Comparison of ENCODE assay signal across 15 cellular contexts in the genomic region with DNA sequence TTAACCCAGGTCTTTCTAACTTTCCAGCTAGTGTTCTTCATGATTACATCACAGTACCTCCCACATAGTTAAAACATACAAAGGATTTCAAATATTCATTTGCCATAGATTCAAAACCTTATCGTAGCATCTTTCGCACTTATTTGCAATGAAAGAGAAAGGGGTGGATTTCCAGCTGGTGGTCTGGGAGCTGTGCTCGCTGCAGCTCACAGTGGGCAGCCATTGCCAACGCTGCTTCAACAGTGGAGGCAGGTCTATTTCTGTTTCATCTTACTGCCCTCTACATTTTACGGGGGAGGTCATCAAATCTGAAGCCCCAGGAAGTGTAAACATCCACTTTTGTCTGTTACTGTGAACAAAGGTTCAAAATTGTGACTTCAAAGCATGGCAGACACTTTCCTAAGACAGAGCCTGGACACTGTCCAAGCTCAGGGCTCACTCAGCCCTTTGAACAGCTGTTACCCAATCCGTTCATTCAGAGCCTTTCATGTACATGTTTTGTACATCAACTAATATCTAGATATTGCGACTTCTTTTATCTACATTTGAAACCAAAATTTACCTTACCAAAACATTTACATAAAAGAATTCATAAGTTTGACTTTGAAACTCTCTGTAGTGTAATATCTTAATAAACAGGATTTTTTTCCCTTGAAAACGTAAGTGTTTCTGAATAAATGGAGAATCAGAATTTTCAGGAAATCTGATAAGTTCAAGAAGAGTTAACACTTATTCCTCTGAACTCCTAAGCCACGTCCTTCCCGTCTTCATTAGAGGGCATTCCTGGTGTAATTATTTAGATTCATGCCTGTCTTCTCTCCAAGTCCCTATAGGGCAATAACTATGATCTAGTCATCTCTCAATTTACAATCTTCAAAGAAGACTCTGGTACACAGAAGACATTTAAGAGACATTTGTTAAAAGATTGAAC. TPM values are rescaled to one million over a fixed set of nuclear protein-coding genes. Genes with fewer than 3 reads are reported as not detected.
DNase-seq lines count a peak whose midpoint lies in the region; ATAC-seq lines count a peak whose summit lies in the region.
"Had no signal": no experiment of that assay in that cellular context is flagged by ENCODE, and none has a peak within 500 bp of the region (broad histone marks: within the 10 kb centered on the region; RNA-seq: fewer than 3 reads in every experiment).

No MANE protein-coding gene starts in this region.

- H3K4me3 ChIP-seq in subcutaneous abdominal adipose tissue (ENCODE audit: low read depth in 1 of 5, low read length in 5 of 5), result no peak overlapping the region

- peaks cover 5 to 61% (median 43%) of the 10 kb centered on the region in 5 donors for H3K4me1 ChIP-seq in subcutaneous abdominal adipose tissue (ENCODE audit: control insufficient read depth in 5 of 5, insufficient read depth in 5 of 5, low read length in 5 of 5)

- DNase-seq in NCI-H1092 (lab: John Stamatoyannopoulos, UW), result peak; percentile 50
- DNase-seq in amniotic epithelial cell (ENCODE audit: low read depth), result peak; percentile 68
- DNase-seq in left lobe of liver (ENCODE audit: low spot score), result peak; percentile 74
- DNase-seq in activated effector memory CD4-positive, alpha-beta T cell treated with anti-CD3 and anti-CD28 coated beads, Interleukin-2, amount 50 U/mL, for 16 hours, result no peak
- DNase-seq in NCI-H774 (lab: John Stamatoyannopoulos, UW), result no peak
- DNase-seq: activated CD4-positive, alpha-beta memory T cell treated with anti-CD3 and anti-CD28 coated beads, Interleukin-2, amount 10 ng/mL, durations not matched to agents 7 days and 5 days; activated naive CD8-positive, alpha-beta T cell treated with anti-CD3 and anti-CD28 coated beads, Interleukin-2, amount 10 ng/mL, durations not matched to agents 7 days and 5 days; erythroblast; mammary epithelial cell; NCI-H187 treated with DMSO at 0.1 percent for 48 hours; stimulated activated CD4-positive, alpha-beta T cell treated with anti-CD3 and anti-CD28 coated beads, Interleukin-15, amount 100 ng/mL, for 24 hours; stimulated activated naive CD8-positive, alpha-beta T cell treated with anti-CD3 and anti-CD28 coated beads, Interleukin-15, Interleukin-2, amounts not matched to agents 100 U/mL and 50 U/mL, for 24 hours had no signal

- peak; percentile 66 for ATAC-seq in left lobe of liver
- no peak for ATAC-seq in HG02884 (IDR thresholded peaks at IDR 0.05; ENCODE audit: unreplicated experiment)
- ATAC-seq: stimulated activated naive CD8-positive, alpha-beta T cell treated with anti-CD3 and anti-CD28 coated beads, Interleukin-15, Interleukin-2, amounts not matched to agents 100 U/mL and 50 U/mL, for 24 hours had no signal

- H3K27me3 ChIP-seq in subcutaneous abdominal adipose tissue (ENCODE audit: control insufficient read depth in 5 of 5, insufficient read depth in 4 of 5, low read length in 5 of 5), result no peaks in the 10 kb centered on the region

- no peak overlapping the region for H3K9ac ChIP-seq in subcutaneous abdominal adipose tissue (ENCODE audit: low read length in 5 of 5)

- H3K9me3 ChIP-seq in subcutaneous abdominal adipose tissue (ENCODE audit: control insufficient read depth in 5 of 5, low read length in 5 of 5), result no peaks in the 10 kb centered on the region

- H3K27ac ChIP-seq in subcutaneous abdominal adipose tissue (ENCODE audit: low read depth, low read length), result peak overlapping the region; percentile 69
- H3K27ac ChIP-seq: HL-60 had no signal

- no peaks in the 10 kb centered on the region for H3K36me3 ChIP-seq in subcutaneous abdominal adipose tissue (ENCODE audit: control insufficient read depth in 5 of 5, insufficient read depth in 5 of 5, low read length in 5 of 5)

RNA-seq across cellular contexts. Expression of a gene that starts 25.1 kb away (rescaled TPM):
- 14.1 TPM for total RNA-seq in left lobe of liver

Comparison
In these comparisons a context has a peak if more than half of its experiments do, and no peak if none do; other contexts are left out.
1. DNase-seq: peak in NCI-H1092 (single experiment), amniotic epithelial cell (single experiment) and left lobe of liver (single experiment); none in activated effector memory CD4-positive, alpha-beta T cell treated with anti-CD3 and anti-CD28 coated beads, Interleukin-2, amount 50 U/mL, for 16 hours (single experiment) and NCI-H774 (single experiment).